In genomic region chr11:78415338-78415737, GRCh38 we compare ENCODE assay signal across 1 cellular context.
TF ChIP-seq lines count a peak whose summit lies in the region.

No MANE protein-coding gene starts in this region.

TF ChIP-seq in HepG2, 621 proteins besides CTCF, POLR2A, EP300 and RAD21:
- TF ChIP-seq ZNF503 (CRISPR knock-in tag; IDR thresholded peaks at IDR 0.05) (no peak), TAF1 (CRISPR knock-in tag; IDR thresholded peaks at IDR 0.05) (no peak), ZNF234 (CRISPR knock-in tag; conservative IDR thresholded peaks at IDR 0.05) (no peak), SP2 (CRISPR knock-in tag; IDR thresholded peaks at IDR 0.05) (no peak), ZNF260 (CRISPR knock-in tag; IDR thresholded peaks at IDR 0.05; ENCODE audit: borderline replicate concordance, low read depth) (no peak), ZNF10 (CRISPR knock-in tag; IDR thresholded peaks at IDR 0.05; ENCODE audit: borderline replicate concordance, low read depth) (no peak), ZNF101 (CRISPR knock-in tag; IDR thresholded peaks at IDR 0.05; ENCODE audit: borderline replicate concordance, low read depth) (no peak), HMG20B (CRISPR knock-in tag; conservative IDR thresholded peaks at IDR 0.05) (no peak), ZFP90 (CRISPR knock-in tag; IDR thresholded peaks at IDR 0.05; ENCODE audit: borderline replicate concordance) (no peak), PLRG1 (conservative IDR thresholded peaks at IDR 0.05) (no peak)
- TF ChIP-seq, protein P1, sequence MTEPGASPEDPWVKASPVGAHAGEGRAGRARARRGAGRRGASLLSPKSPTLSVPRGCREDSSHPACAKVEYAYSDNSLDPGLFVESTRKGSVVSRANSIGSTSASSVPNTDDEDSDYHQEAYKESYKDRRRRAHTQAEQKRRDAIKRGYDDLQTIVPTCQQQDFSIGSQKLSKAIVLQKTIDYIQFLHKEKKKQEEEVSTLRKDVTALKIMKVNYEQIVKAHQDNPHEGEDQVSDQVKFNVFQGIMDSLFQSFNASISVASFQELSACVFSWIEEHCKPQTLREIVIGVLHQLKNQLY (CRISPR knock-in tag; IDR thresholded peaks at IDR 0.05) = no peak
- TF ChIP-seq, protein P2, sequence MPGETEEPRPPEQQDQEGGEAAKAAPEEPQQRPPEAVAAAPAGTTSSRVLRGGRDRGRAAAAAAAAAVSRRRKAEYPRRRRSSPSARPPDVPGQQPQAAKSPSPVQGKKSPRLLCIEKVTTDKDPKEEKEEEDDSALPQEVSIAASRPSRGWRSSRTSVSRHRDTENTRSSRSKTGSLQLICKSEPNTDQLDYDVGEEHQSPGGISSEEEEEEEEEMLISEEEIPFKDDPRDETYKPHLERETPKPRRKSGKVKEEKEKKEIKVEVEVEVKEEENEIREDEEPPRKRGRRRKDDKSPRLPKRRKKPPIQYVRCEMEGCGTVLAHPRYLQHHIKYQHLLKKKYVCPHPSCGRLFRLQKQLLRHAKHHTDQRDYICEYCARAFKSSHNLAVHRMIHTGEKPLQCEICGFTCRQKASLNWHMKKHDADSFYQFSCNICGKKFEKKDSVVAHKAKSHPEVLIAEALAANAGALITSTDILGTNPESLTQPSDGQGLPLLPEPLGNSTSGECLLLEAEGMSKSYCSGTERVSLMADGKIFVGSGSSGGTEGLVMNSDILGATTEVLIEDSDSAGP (CRISPR knock-in tag; IDR thresholded peaks at IDR 0.05; ENCODE audit: borderline replicate concordance) = no peak
